ENCODE assay signal across 25 cellular contexts in the genomic region with DNA sequence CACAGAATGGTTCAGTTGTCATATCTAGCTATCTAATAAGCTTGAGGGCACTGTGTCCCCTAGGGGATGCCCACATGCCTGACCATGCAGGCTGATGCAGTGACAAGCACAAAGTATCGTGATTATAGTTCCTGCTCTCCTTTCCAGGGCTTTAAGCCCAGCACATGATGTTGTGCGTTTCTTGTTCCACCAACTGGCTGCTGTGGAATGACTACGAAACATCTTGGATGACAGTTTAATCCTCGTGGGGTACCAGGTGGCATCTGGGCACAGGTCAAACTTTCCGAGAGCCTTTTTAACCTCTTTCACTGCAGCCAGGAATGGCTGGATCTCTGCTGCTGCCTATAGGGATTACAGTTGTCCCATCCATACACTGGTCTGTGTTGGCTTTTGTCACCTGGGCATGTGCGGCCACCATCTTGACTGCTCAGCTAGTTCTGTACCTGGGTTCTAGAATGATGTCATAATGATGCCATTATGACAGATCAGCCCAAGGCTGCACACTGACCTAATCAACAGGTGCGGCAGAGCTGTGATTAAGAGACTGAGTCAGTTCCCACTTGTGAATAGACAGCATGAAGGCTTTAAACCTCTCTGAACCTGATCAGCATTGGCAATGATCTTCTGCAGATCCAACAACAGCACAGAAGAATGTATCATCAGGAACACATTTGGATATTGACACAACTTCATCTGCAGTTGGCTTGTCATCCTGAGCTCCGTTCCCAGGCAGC.
"Had no signal": no experiment of that assay in that cellular context is flagged by ENCODE, and none has a peak within 500 bp of the region (broad histone marks: within the 10 kb centered on the region; RNA-seq: fewer than 3 reads in every experiment).

No MANE protein-coding gene starts in this region.

- H3K4me1 Mint-ChIP-seq: naive B cell; stimulated activated naive CD8-positive, alpha-beta T cell treated with anti-CD3 and anti-CD28 coated beads, Interleukin-15, amount 100 ng/mL, for 72 hours had no signal

- H3K9me3 ChIP-seq: body of pancreas, esophagus muscularis mucosa, prostate gland had no signal

- H3K4me3 Mint-ChIP-seq: activated naive CD4-positive, alpha-beta T cell treated with anti-CD3 and anti-CD28 coated beads for 36 hours; activated naive CD8-positive, alpha-beta T cell treated with anti-CD3 and anti-CD28 coated beads, Interleukin-2, amount 10 ng/mL, durations not matched to agents 7 days and 5 days; activated T-cell treated with anti-CD3 and anti-CD28 coated beads, Interleukin-2, amount 50 U/mL, for 4 hours; naive B cell; stimulated activated naive CD8-positive, alpha-beta T cell treated with anti-CD3 and anti-CD28 coated beads, Interleukin-15, amount 100 ng/mL, for 72 hours had no signal

- H3K36me3 ChIP-seq: prostate gland, right atrium auricular region had no signal

- H3K4me3 ChIP-seq: body of pancreas, esophagus muscularis mucosa, heart left ventricle, prostate gland, right atrium auricular region, skin epidermis, tibial artery had no signal

- H3K27ac ChIP-seq: body of pancreas, esophagus muscularis mucosa, heart left ventricle, prostate gland, right atrium auricular region, skin epidermis, tibial artery had no signal

- H3K27ac Mint-ChIP-seq: activated naive CD4-positive, alpha-beta T cell treated with anti-CD3 and anti-CD28 coated beads for 36 hours; activated naive CD8-positive, alpha-beta T cell treated with anti-CD3 and anti-CD28 coated beads, Interleukin-2, amount 10 ng/mL, durations not matched to agents 7 days and 5 days; naive B cell; stimulated activated naive CD8-positive, alpha-beta T cell treated with anti-CD3 and anti-CD28 coated beads, Interleukin-15, amount 100 ng/mL, for 72 hours had no signal

- H3K36me3 Mint-ChIP-seq: activated naive CD8-positive, alpha-beta T cell treated with anti-CD3 and anti-CD28 coated beads, Interleukin-2, amount 10 ng/mL, durations not matched to agents 7 days and 5 days had no signal

- ATAC-seq: activated T-cell treated with anti-CD3 and anti-CD28 coated beads, Interleukin-2, amount 50 U/mL, for 4 hours; body of pancreas; heart left ventricle; left colon; stimulated activated naive CD8-positive, alpha-beta T cell treated with anti-CD3 and anti-CD28 coated beads, Interleukin-15, amount 100 ng/mL, for 72 hours had no signal

- DNase-seq: activated CD4-positive, alpha-beta T cell treated with anti-CD3 and anti-CD28 coated beads for 1 hour; activated CD4-positive, alpha-beta T cell treated with anti-CD3 and anti-CD28 coated beads, Interleukin-2, amount 50 U/mL, for 1 hour; activated CD8-positive, alpha-beta memory T cell treated with anti-CD3 and anti-CD28 coated beads, Interleukin-2, amount 50 U/mL, for 4 hours; activated naive CD4-positive, alpha-beta T cell treated with anti-CD3 and anti-CD28 coated beads for 36 hours; activated naive CD8-positive, alpha-beta T cell treated with anti-CD3 and anti-CD28 coated beads, Interleukin-2, amount 10 ng/mL, durations not matched to agents 7 days and 5 days; activated T-cell treated with anti-CD3 and anti-CD28 coated beads, Interleukin-2, amount 50 U/mL, for 4 hours; amniotic stem cell; body of pancreas; caudate nucleus; dermis blood vessel endothelial cell; effector CD8-positive, alpha-beta T cell; heart left ventricle; islet precursor cell; left colon; mesenchymal stem cell; naive B cell; nucleus accumbens; stimulated activated CD4-positive, alpha-beta T cell treated with anti-CD3 and anti-CD28 coated beads, Interleukin-1b, Interleukin-23, amount 100 ng/mL, for 48 hours; stimulated activated naive CD8-positive, alpha-beta T cell treated with anti-CD3 and anti-CD28 coated beads, Interleukin-15, amount 100 ng/mL, for 72 hours; T-helper 9 cell had no signal

- H3K27me3 ChIP-seq: body of pancreas, esophagus muscularis mucosa, heart left ventricle, right atrium auricular region, tibial artery had no signal

- H3K4me1 ChIP-seq: body of pancreas, esophagus muscularis mucosa, heart left ventricle, right atrium auricular region, tibial artery had no signal
